ENCODE assay signal across 9 cellular contexts in genomic region chr4:76206222-76206942, GRCh38. TPM values are rescaled to one million over a fixed set of nuclear protein-coding genes. Genes with fewer than 3 reads are reported as not detected.
A peak's percentile ranks its signal among the peaks of the same experiment; 100 is the strongest.
DNase-seq lines count a peak whose midpoint lies in the region; ATAC-seq and TF ChIP-seq lines count a peak whose summit lies in the region.
"Had no signal": no experiment of that assay in that cellular context is flagged by ENCODE, and none has a peak within 500 bp of the region (broad histone marks: within the 10 kb centered on the region; RNA-seq: fewer than 3 reads in every experiment).

No MANE protein-coding gene starts in this region.

- no peaks in the 10 kb centered on the region for H3K79me2 ChIP-seq in OCI-LY7 (ENCODE audit: insufficient read depth, low read depth, low read length)

- H3K4me1 Mint-ChIP-seq in dendritic cell treated with granulocyte-macrophage colony-stimulating factor and Interleukin-4, amounts not matched to agents 40 ng/mL and 50 ng/mL, for 4 days (ENCODE audit: low read depth) = peaks cover 34% of the 10 kb centered on the region

- DNase-seq in RPMI7951 (ENCODE audit: low read depth) (peak; percentile 47), myocyte (ENCODE audit: low read depth) (peak; percentile 55), upper lobe of right lung (no peak), GM10248 (ENCODE audit: extremely low spot score) (no peak), OCI-LY7 (ENCODE audit: low spot score) (no peak)
- no peak for DNase-seq in stimulated activated naive CD4-positive, alpha-beta T cell treated with Interleukin-2 at 50 U/mL for 16 hours (lab: John Stamatoyannopoulos, UW)
- DNase-seq: hippocampal formation, NCI-H446 treated with DMSO at 0.1 percent for 48 hours had no signal

- H3K27me3 Mint-ChIP-seq in dendritic cell treated with granulocyte-macrophage colony-stimulating factor and Interleukin-4, amounts not matched to agents 40 ng/mL and 50 ng/mL, for 4 days = no peaks in the 10 kb centered on the region

- no peaks in the 10 kb centered on the region for H3K36me3 Mint-ChIP-seq in dendritic cell treated with granulocyte-macrophage colony-stimulating factor and Interleukin-4, amounts not matched to agents 40 ng/mL and 50 ng/mL, for 4 days (ENCODE audit: low read depth)

- H3K4me1 ChIP-seq in upper lobe of right lung = peaks cover 86% of the 10 kb centered on the region
- no peaks in the 10 kb centered on the region for H3K4me1 ChIP-seq in OCI-LY7 (ENCODE audit: insufficient read depth, low read length, poor library complexity, severe bottlenecking)

- H3K4me3 Mint-ChIP-seq in dendritic cell treated with granulocyte-macrophage colony-stimulating factor and Interleukin-4, amounts not matched to agents 40 ng/mL and 50 ng/mL, for 4 days = no peak overlapping the region

- no peaks in the 10 kb centered on the region for H3K9me3 ChIP-seq in upper lobe of right lung
- no peaks in the 10 kb centered on the region for H3K9me3 ChIP-seq in OCI-LY7 (ENCODE audit: low read length)

- H3K27ac ChIP-seq in upper lobe of right lung (peak overlapping the region; percentile 97), OCI-LY7 (ENCODE audit: low read depth, low read length, poor library complexity, severe bottlenecking) (no peak overlapping the region)

- H3K36me3 ChIP-seq in upper lobe of right lung (no peaks in the 10 kb centered on the region), OCI-LY7 (ENCODE audit: insufficient read depth, low read length) (no peaks in the 10 kb centered on the region)

- BruUV-seq in OCI-LY7 (replicated peaks; lab: Mats Ljungman, UMichigan) = no TSS peak

- no peaks in the 10 kb centered on the region; the same call in 1 of the 2 replicates for H3K9me2 ChIP-seq in OCI-LY7 (ENCODE audit: insufficient read depth, low read length)

- ATAC-seq in upper lobe of right lung = no peak

- intact Hi-C loops in dendritic cell treated with granulocyte-macrophage colony-stimulating factor and Interleukin-4, amounts not matched to agents 40 ng/mL and 50 ng/mL, for 4 days (cut with micrococcal nuclease) = loop anchor here (5.0 kb wide), 1 partner anchor 101 kb away; the partner anchor contains the start of gene STBD1
- intact Hi-C loops in upper lobe of right lung (cut with DNase I) (no loop called here), OCI-LY7 (cut with micrococcal nuclease; ENCODE audit: unreplicated experiment) (no loop called here)

- CTCF ChIA-PET in GM10248 (lab: Yijun Ruan, JAX) (interaction anchor here (1.6 kb wide), 1 partner anchor 18 kb away, joined by 4 read pairs; no protein-coding TSS in a partner anchor), OCI-LY7 (lab: Charles Lee; ENCODE audit: unreplicated experiment) (no interaction called here)

- no peaks in the 10 kb centered on the region for H4K20me1 ChIP-seq in OCI-LY7 (ENCODE audit: insufficient read depth, low read length)

- H2AFZ ChIP-seq in OCI-LY7 (ENCODE audit: low read length) = no peak overlapping the region

- TF ChIP-seq CTCF in upper lobe of right lung (IDR thresholded peaks at IDR 0.05) (no peak), GM10248 (IDR thresholded peaks at IDR 0.05; ENCODE audit: control extremely low read depth, extremely low read depth, low read depth, missing control alignments) (no peak), OCI-LY7 (conservative IDR thresholded peaks at IDR 0.05; ENCODE audit: low read length) (no peak)

- H3K4me2 ChIP-seq in OCI-LY7 (ENCODE audit: low read length) = no peak overlapping the region

- peak overlapping the region; percentile 25 for H3K27ac Mint-ChIP-seq in dendritic cell treated with granulocyte-macrophage colony-stimulating factor and Interleukin-4, amounts not matched to agents 40 ng/mL and 50 ng/mL, for 4 days

- POLR2A ChIA-PET in GM10248 (lab: Yijun Ruan, JAX) (no interaction called here), OCI-LY7 (lab: Charles Lee) (no interaction called here)

- H3K27me3 ChIP-seq in upper lobe of right lung = no peaks in the 10 kb centered on the region

- no peaks in the 10 kb centered on the region for H3K9me3 Mint-ChIP-seq in dendritic cell treated with granulocyte-macrophage colony-stimulating factor and Interleukin-4, amounts not matched to agents 40 ng/mL and 50 ng/mL, for 4 days

- H3K4me3 ChIP-seq in upper lobe of right lung = no peak overlapping the region
- no peak overlapping the region for H3K4me3 ChIP-seq in OCI-LY7 (ENCODE audit: low read depth, low read length, poor library complexity, severe bottlenecking)

RNA-seq across cellular contexts. Expression of gene SCARB2, which starts 7.2 kb away (rescaled TPM):
- 151 and 165 TPM in 2 replicates for total RNA-seq in RPMI7951 (2014; rRNA removed; shearing (Covaris generic))
- total RNA-seq in myocyte = 208 and 216 TPM in 2 replicates
- 140 TPM for polyA plus RNA-seq in myocyte (2012)
- total RNA-seq in upper lobe of right lung = 190 TPM
- total RNA-seq in OCI-LY7 (2014; rRNA removed; shearing (Covaris generic)) = not detected in 2 replicates
- total RNA-seq in OCI-LY7 (2022) = 0.28 and 1.1 TPM in 2 replicates

RNA-seq across cellular contexts. Expression of gene FAM47E, which starts 45.1 kb away (rescaled TPM):
- total RNA-seq in RPMI7951 (2014; rRNA removed; shearing (Covaris generic)) = 0.20 and 1.4 TPM in 2 replicates
- total RNA-seq in myocyte = 0.13 and 0.21 TPM in 2 replicates
- polyA plus RNA-seq in myocyte (2012) = 0.28 TPM
- total RNA-seq in upper lobe of right lung = 3.6 TPM
- total RNA-seq in OCI-LY7 (2014; rRNA removed; shearing (Covaris generic)) = not detected in 2 replicates
- not detected in 2 replicates for total RNA-seq in OCI-LY7 (2022)

RNA-seq across cellular contexts. Expression of gene NUP54, which starts 58.2 kb away (rescaled TPM):
- 57.5 and 71.5 TPM in 2 replicates for total RNA-seq in RPMI7951 (2014; rRNA removed; shearing (Covaris generic))
- 19.4 and 20.8 TPM in 2 replicates for total RNA-seq in myocyte
- 9.7 TPM for polyA plus RNA-seq in myocyte (2012)
- total RNA-seq in upper lobe of right lung = 38.2 TPM
- total RNA-seq in OCI-LY7 (2014; rRNA removed; shearing (Covaris generic)) = 29.2 and 40.2 TPM in 2 replicates
- 50.8 and 52.6 TPM in 2 replicates for total RNA-seq in OCI-LY7 (2022)

Comparison
In these comparisons a context has a peak if more than half of its experiments do, and no peak if none do; other contexts are left out.
1. DNase-seq: peak in RPMI7951 (single experiment) and myocyte (single experiment); none in upper lobe of right lung (single experiment), GM10248 (single experiment), stimulated activated naive CD4-positive, alpha-beta T cell treated with Interleukin-2 at 50 U/mL for 16 hours (single experiment) and OCI-LY7 (single experiment).
2. RNA of gene SCARB2, which starts 7.2 kb away (total RNA-seq): 208 to 216 TPM in myocyte, 190 TPM in upper lobe of right lung (single experiment) and 151 to 165 TPM in RPMI7951; 0.28 to 1.1 TPM in OCI-LY7; every median in the first group is over 10 times any median in the second.